11 cellular contexts compared by ENCODE assay signal in genomic region chr21:45320261-45320990, GRCh38. TPM values are rescaled to one million over a fixed set of nuclear protein-coding genes. Genes with fewer than 3 reads are reported as not detected.
DNase-seq lines count a peak whose midpoint lies in the region; ATAC-seq and TF ChIP-seq lines count a peak whose summit lies in the region.
"Had no signal": no experiment of that assay in that cellular context is flagged by ENCODE, and none has a peak within 500 bp of the region (broad histone marks: within the 10 kb centered on the region; RNA-seq: fewer than 3 reads in every experiment).

No MANE protein-coding gene starts in this region.

- TF ChIP-seq CTCF in Peyer's patch (IDR thresholded peaks at IDR 0.05) (no peak), gastrocnemius medialis (IDR thresholded peaks at IDR 0.05 in 4 of 5, conservative IDR thresholded peaks at IDR 0.05 in 1 of 5) (no peak), omental fat pad (IDR thresholded peaks at IDR 0.05) (no peak), GM13977 (IDR thresholded peaks at IDR 0.05; ENCODE audit: extremely low read depth, insufficient read depth, missing control alignments) (no peak)

- no peaks in the 10 kb centered on the region for H3K27me3 ChIP-seq in Peyer's patch
- H3K27me3 ChIP-seq in gastrocnemius medialis: peaks cover 7 to 27% (median 7%) of the 10 kb centered on the region in 3 donors

- peaks cover 0 to 24% (median 0%) of the 10 kb centered on the region in 4 donors for H3K4me1 ChIP-seq in Peyer's patch
- peaks cover 23 to 29% of the 10 kb centered on the region in 2 donors for H3K4me1 ChIP-seq in gastrocnemius medialis

- H3K27ac ChIP-seq in Peyer's patch: peak overlapping the region in 3 of 4 donors; percentile 48 to 76 (median 74)
- peak overlapping the region; percentile 73 to 85 (median 76) for H3K27ac ChIP-seq in gastrocnemius medialis

- no peak overlapping the region for H3K4me3 ChIP-seq in Peyer's patch
- H3K4me3 ChIP-seq in gastrocnemius medialis: no peak overlapping the region

- H3K36me3 ChIP-seq in Peyer's patch: no peaks in the 10 kb centered on the region
- no peaks in the 10 kb centered on the region for H3K36me3 ChIP-seq in gastrocnemius medialis

- H3K9me3 ChIP-seq in Peyer's patch: no peaks in the 10 kb centered on the region
- H3K9me3 ChIP-seq in gastrocnemius medialis: no peaks in the 10 kb centered on the region

- DNase-seq in DMS79 treated with DMSO at 0.1 percent for 48 hours (lab: John Stamatoyannopoulos, UW) (peak; percentile 56), Peyer's patch (peak in 1 of 3 donors; percentile 39), left cardiac atrium (peak; percentile 53), gastrocnemius medialis (peak in 1 of 2 donors; percentile 14), omental fat pad (ENCODE audit: low spot score) (no peak), GM13977 (ENCODE audit: low spot score) (no peak), KBM-7 (no peak)
- DNase-seq: activated B cell treated with CpG ODN at 0.5 μM for 24 hours; midbrain; NK-92 treated with Interleukin-12 subunit alpha and Interleukin-12 subunit beta, amount 100 ng/mL, for 24 hours had no signal

- TF ChIP-seq POLR2A in Peyer's patch (IDR thresholded peaks at IDR 0.05): no peak
- no peak for TF ChIP-seq POLR2A in gastrocnemius medialis (IDR thresholded peaks at IDR 0.05)

- intact Hi-C loops in left cardiac atrium (cut with DNase I) (no loop called here), gastrocnemius medialis (cut with DNase I; ENCODE audit: low total_unique reads) (no loop called here)

- peak in 1 of 2 donors; percentile 5 for ATAC-seq in left cardiac atrium
- no peak for ATAC-seq in gastrocnemius medialis
- no peak for ATAC-seq in omental fat pad (ENCODE audit: low FRiP score)
- ATAC-seq in GM21423 (IDR thresholded peaks at IDR 0.05; ENCODE audit: unreplicated experiment): no peak

- in situ Hi-C loops in gastrocnemius medialis (cut with MboI; ENCODE audit: low sequenced_read_pairs in 4 of 4): no loop called here
- in situ Hi-C loops in GM13977 (cut with MboI; ENCODE audit: low pct_unique_long_range_greater_than_20kb, low sequenced_read_pairs, unreplicated experiment): no loop called here
- in situ Hi-C loops in KBM-7 (cut with MboI; ENCODE audit: low pct_unique_long_range_greater_than_20kb, low sequenced_read_pairs): no loop called here

RNA-seq across cellular contexts. Expression of gene POFUT2, which starts 32.7 kb away (rescaled TPM):
- total RNA-seq in Peyer's patch (10 to 100 TPM; 25.6 to 76.4 (median 47.6) TPM), left cardiac atrium (10 to 100 TPM; 18.1 to 20.3 TPM), gastrocnemius medialis (10 to 100 TPM in 1 of 4 donors, 1 to 10 TPM in 3; 4.8 to 11.0 (median 5.9) TPM), omental fat pad (10 to 100 TPM; 17.5 to 48.9 (median 19.8) TPM)

Comparison
In these comparisons a context has a peak if more than half of its experiments do, and no peak if none do; other contexts are left out.
1. DNase-seq: peak in DMS79 treated with DMSO at 0.1 percent for 48 hours (single experiment) and left cardiac atrium (single experiment); none in omental fat pad (single experiment), GM13977 (single experiment) and KBM-7 (single experiment).